8 cellular contexts compared by ENCODE assay signal in the genomic region with DNA sequence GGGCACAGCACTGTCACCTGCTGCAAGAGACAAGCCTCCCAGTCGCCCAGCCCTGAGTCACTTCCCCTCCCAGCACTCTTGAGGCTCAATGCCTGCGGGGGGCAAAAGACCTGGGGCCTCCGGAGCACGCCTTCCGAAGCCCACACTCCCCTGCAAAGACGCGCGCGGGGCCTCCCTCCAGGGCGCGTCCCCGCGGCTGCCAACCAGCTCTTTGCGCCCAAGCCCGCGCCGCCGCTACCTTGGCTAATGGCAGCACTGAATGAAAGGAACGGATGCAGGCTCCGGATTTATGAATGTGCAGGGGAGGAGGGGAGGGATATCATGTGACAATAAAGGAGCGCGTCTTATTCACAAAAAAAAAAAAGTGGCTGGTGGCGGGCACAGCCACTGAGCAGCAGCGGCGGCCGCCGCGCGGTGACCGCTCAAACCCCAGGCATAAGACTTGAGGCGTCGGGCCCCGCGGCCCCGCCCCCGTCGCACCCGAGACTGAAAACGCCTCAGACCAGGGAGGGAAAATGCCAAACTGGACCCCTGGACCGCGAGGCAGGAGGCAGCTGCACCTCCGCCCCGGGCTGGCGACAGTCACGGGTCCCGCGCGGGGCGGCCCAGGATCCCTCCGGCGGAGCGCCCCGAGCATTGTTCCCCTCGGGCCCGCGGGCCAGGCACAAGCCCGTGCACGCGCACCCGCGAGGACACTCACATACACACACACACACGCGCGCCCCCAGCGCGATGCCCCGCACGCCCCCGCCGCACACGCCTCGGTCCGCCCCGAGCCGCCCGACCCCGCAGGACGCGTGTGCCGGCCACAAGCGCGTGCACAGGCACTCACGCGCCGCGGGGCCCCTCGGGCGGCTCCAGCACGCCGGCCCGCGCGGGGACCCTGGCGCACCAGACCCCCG. TPM values are rescaled to one million over a fixed set of nuclear protein-coding genes. Genes with fewer than 3 reads are reported as not detected.
DNase-seq lines count a peak whose midpoint lies in the region; ATAC-seq lines count a peak whose summit lies in the region.

No MANE protein-coding gene starts in this region.

- peak; percentile 30 for ATAC-seq in HG02610 (IDR thresholded peaks at IDR 0.05; ENCODE audit: unreplicated experiment)
- no peak for ATAC-seq in HG02870 (IDR thresholded peaks at IDR 0.05; ENCODE audit: unreplicated experiment)

- in situ Hi-C loops in G401 (cut with HindIII; ENCODE audit: low sequenced_read_pairs), result loop anchor here (25.0 kb wide), 1 partner anchor 107 kb away; no protein-coding TSS in a partner anchor

- peak; percentile 92 for DNase-seq in G401 (ENCODE audit: low spot score)
- peak; percentile 42 for DNase-seq in NCI-H128 (lab: John Stamatoyannopoulos, UW; ENCODE audit: unreplicated experiment)
- peak; percentile 91 for DNase-seq in SW480 (ENCODE audit: low spot score)
- DNase-seq in anterior cingulate cortex (lab: John Stamatoyannopoulos, UW), result peak in 57 of 58 donors; percentile 10 to 84 (median 71)
- peak in 50 of 51 donors; percentile 7 to 82 (median 60) for DNase-seq in hypothalamus (lab: John Stamatoyannopoulos, UW)
- DNase-seq in renal cortical epithelial cell (ENCODE audit: low read depth), result peak; percentile 27

RNA-seq across cellular contexts. Expression of a gene that starts 1.6 kb away (rescaled TPM):
- total RNA-seq in G401 (2014; rRNA removed; shearing (Covaris generic)), result 4.1 and 7.5 TPM in 2 replicates
- total RNA-seq in renal cortical epithelial cell, result 4.9 and 16.2 TPM in 2 replicates

Comparison
In these comparisons a context has a peak if more than half of its experiments do, and no peak if none do; other contexts are left out.
1. DNase-seq: peak in every context shown above with its lines; median percentile 92 in G401; 91 in SW480; 71 in anterior cingulate cortex; 60 in hypothalamus; 42 in NCI-H128; 27 in renal cortical epithelial cell.